Comparison of ENCODE assay signal across 7 cellular contexts in genomic region chr22:37187891-37188761, GRCh38. TPM values are rescaled to one million over a fixed set of nuclear protein-coding genes. Genes with fewer than 3 reads are reported as not detected.
DNase-seq lines count a peak whose midpoint lies in the region; ATAC-seq and TF ChIP-seq lines count a peak whose summit lies in the region.

C1QTNF6 (minus strand) TSS chr22:37188247; CDS start chr22:37188213, 34 bp downstream.

- peak within 1 kb of the TSS; percentile 90 to 98 for H4K8ac ChIP-seq in IMR-90 (ENCODE audit: low read depth in 2 of 2, low read length in 2 of 2)

- no peaks in the 10 kb centered on the region for H4K20me1 ChIP-seq in IMR-90 (ENCODE audit: insufficient read depth, low read length)

- H2BK15ac ChIP-seq in IMR-90 (ENCODE audit: low read depth, low read length): peak within 1 kb of the TSS; percentile 79; the same call in 2 of the 3 replicates

- H2AK5ac ChIP-seq in IMR-90 (ENCODE audit: low read depth, low read length): peak within 1 kb of the TSS; percentile 79

- H3K4me1 Mint-ChIP-seq in stimulated activated naive B cell treated with anti-CD40 and anti-IgM and Interleukin-4, amounts not matched to agents 10 μg/mL and 1 μg/mL and 100 μg/mL, for 72 hours: peaks cover 18 to 22% of the 10 kb centered on the region in 2 donors

- H4K91ac ChIP-seq in IMR-90 (ENCODE audit: insufficient read depth, low read depth, low read length): peak within 1 kb of the TSS; percentile 95

- dilution Hi-C loops in IMR-90 (cut with HindIII; ENCODE audit: low sequenced_read_pairs, unreplicated experiment): no loop called here

- peak within 1 kb of the TSS; percentile 95 for H2AK9ac ChIP-seq in IMR-90 (replicated peaks; ENCODE audit: low read depth, low read length, poor library complexity)

- TF ChIP-seq CTCF in IMR-90 (conservative IDR thresholded peaks at IDR 0.05; ENCODE audit: low read depth, low read length): no peak

- H3K23ac ChIP-seq in IMR-90 (ENCODE audit: low read depth, low read length): peak within 1 kb of the TSS; percentile 93

- H2BK5ac ChIP-seq in IMR-90 (ENCODE audit: low read depth, low read length, poor library complexity, severe bottlenecking): peak within 1 kb of the TSS; percentile 85

- peaks cover 0 to 6% of the 10 kb centered on the region in 2 donors for H3K27me3 Mint-ChIP-seq in stimulated activated naive B cell treated with anti-CD40 and anti-IgM and Interleukin-4, amounts not matched to agents 10 μg/mL and 1 μg/mL and 100 μg/mL, for 72 hours

- H3K4me3 Mint-ChIP-seq in stimulated activated naive B cell treated with anti-CD40 and anti-IgM and Interleukin-4, amounts not matched to agents 10 μg/mL and 1 μg/mL and 100 μg/mL, for 72 hours: no peak within 1 kb of the TSS

- DNase-seq in IMR-90 (peak; percentile 35), astrocyte of the hippocampus (ENCODE audit: low read depth, low spot score) (peak; percentile 72), NCI-H345 treated with DMSO at 0.1 percent for 48 hours (lab: John Stamatoyannopoulos, UW; ENCODE audit: unreplicated experiment) (no peak)
- DNase-seq in stimulated activated naive B cell treated with anti-CD40 and anti-IgM and Interleukin-4, amounts not matched to agents 10 μg/mL and 1 μg/mL and 100 μg/mL, for 72 hours: no peak
- DNase-seq in stimulated activated CD4-positive, alpha-beta T cell treated with anti-CD3 and anti-CD28 coated beads, Interleukin-2, amount 100 ng/mL, for 24 hours: no peak

- BruUV-seq in IMR-90 (replicated peaks; lab: Mats Ljungman, UMichigan): no TSS peak

- intact Hi-C loops in IMR-90 (cut with micrococcal nuclease): no loop called here

- peak within 1 kb of the TSS; percentile 84 for H3K18ac ChIP-seq in IMR-90 (ENCODE audit: low read depth, low read length)

- H3K4me3 ChIP-seq in IMR-90 (ENCODE audit: insufficient read depth, low read depth, low read length) (peak within 1 kb of the TSS; percentile 41), iPS-20b (ENCODE audit: low read length) (peak within 1 kb of the TSS; percentile 61)

- peak within 1 kb of the TSS; percentile 83 for H3K14ac ChIP-seq in IMR-90 (replicated peaks; ENCODE audit: low read depth, low read length)

- TF ChIP-seq POLR2A in IMR-90 (IDR thresholded peaks at IDR 0.05; ENCODE audit: low read depth, low read length): no peak

- H3K56ac ChIP-seq in IMR-90 (ENCODE audit: extremely low read depth, insufficient read depth, low read length): peak within 1 kb of the TSS; percentile 81

- H3K9me1 ChIP-seq in IMR-90 (ENCODE audit: insufficient read depth, low read length): peaks cover 8% of the 10 kb centered on the region

- no peak for TF ChIP-seq RAD21 in IMR-90 (IDR thresholded peaks at IDR 0.05; ENCODE audit: low read length)

- H3K27me3 ChIP-seq in IMR-90 (ENCODE audit: control insufficient read depth, insufficient read depth, low read length) (no peaks in the 10 kb centered on the region), iPS-20b (ENCODE audit: insufficient read depth, low read length) (no peaks in the 10 kb centered on the region)

- H3K27ac Mint-ChIP-seq in stimulated activated naive B cell treated with anti-CD40 and anti-IgM and Interleukin-4, amounts not matched to agents 10 μg/mL and 1 μg/mL and 100 μg/mL, for 72 hours: peak within 1 kb of the TSS; percentile 28

- H2BK120ac ChIP-seq in IMR-90 (ENCODE audit: low read depth, low read length): peak within 1 kb of the TSS; percentile 80

- H3K4ac ChIP-seq in IMR-90 (ENCODE audit: low read depth, low read length): peak within 1 kb of the TSS; percentile 90

- H3K36me3 ChIP-seq in IMR-90 (ENCODE audit: control insufficient read depth, insufficient read depth, low read length) (peaks cover 1% of the 10 kb centered on the region; the same call in 1 of the 2 replicates), iPS-20b (ENCODE audit: insufficient read depth, low read depth, low read length) (no peaks in the 10 kb centered on the region)

- H4K5ac ChIP-seq in IMR-90 (ENCODE audit: low read depth, low read length): peak within 1 kb of the TSS; percentile 97

- ATAC-seq in IMR-90 (ENCODE audit: low read depth): peak; percentile 87
- no peak for ATAC-seq in stimulated activated naive B cell treated with anti-CD40 and anti-IgM and Interleukin-4, amounts not matched to agents 10 μg/mL and 1 μg/mL and 100 μg/mL, for 72 hours (replicated peaks)
- ATAC-seq in GM21367 (IDR thresholded peaks at IDR 0.05; ENCODE audit: unreplicated experiment): no peak

- peak within 1 kb of the TSS; percentile 95 for H3K27ac ChIP-seq in IMR-90 (ENCODE audit: insufficient read depth, low read length)
- peak within 1 kb of the TSS; percentile 66 for H3K27ac ChIP-seq in iPS-20b (ENCODE audit: low read length)

- peaks cover 0 to 21% of the 10 kb centered on the region in 2 experiments; a peak in 3 of 4 replicates for H3K79me1 ChIP-seq in IMR-90 (ENCODE audit: low read depth in 1 of 2, low read length in 2 of 2)

- peak within 1 kb of the TSS; percentile 72 for H2BK20ac ChIP-seq in IMR-90 (ENCODE audit: low read depth, low read length)

- in situ Hi-C loops in IMR-90 (cut with MboI; ENCODE audit: low sequenced_read_pairs): no loop called here

- H3K9me3 Mint-ChIP-seq in stimulated activated naive B cell treated with anti-CD40 and anti-IgM and Interleukin-4, amounts not matched to agents 10 μg/mL and 1 μg/mL and 100 μg/mL, for 72 hours: no peaks in the 10 kb centered on the region

- no peaks in the 10 kb centered on the region for H3K9me3 ChIP-seq in IMR-90 (ENCODE audit: control insufficient read depth, insufficient read depth, low read length)
- H3K9me3 ChIP-seq in iPS-20b (ENCODE audit: insufficient read depth, low read depth, low read length): peaks cover 10% of the 10 kb centered on the region

- peaks cover 4 to 7% of the 10 kb centered on the region in 2 donors for H3K36me3 Mint-ChIP-seq in stimulated activated naive B cell treated with anti-CD40 and anti-IgM and Interleukin-4, amounts not matched to agents 10 μg/mL and 1 μg/mL and 100 μg/mL, for 72 hours

- H3K4me2 ChIP-seq in IMR-90 (ENCODE audit: low read depth, low read length): peak within 1 kb of the TSS; percentile 93

- POLR2A ChIA-PET in IMR-90 (lab: Charles Lee; ENCODE audit: unreplicated experiment): no interaction called here

- H3K4me1 ChIP-seq in IMR-90 (ENCODE audit: control insufficient read depth, insufficient read depth, low read length): peaks cover 18% of the 10 kb centered on the region
- H3K4me1 ChIP-seq in iPS-20b (ENCODE audit: insufficient read depth, low read length): peaks cover 25% of the 10 kb centered on the region; the same call in 1 of the 2 replicates

- CTCF ChIA-PET in IMR-90 (lab: Yijun Ruan, JAX): no interaction called here

- WGBS in IMR-90 (ENCODE audit: extremely low coverage in 2 of 2, insufficient read length in 1 of 2), 2 experiments: 10% methylated on average over 2 of the region's 17 CpGs; no CpG with 5 or more reads in 1 of the 2 experiments

- peak within 1 kb of the TSS; percentile 97 for H2AFZ ChIP-seq in IMR-90 (replicated peaks; ENCODE audit: low read length, poor library complexity)

- H3K9ac ChIP-seq in IMR-90 (ENCODE audit: low read depth, low read length) (peak within 1 kb of the TSS; percentile 93), iPS-20b (ENCODE audit: low read depth, low read length) (peak within 1 kb of the TSS; percentile 62; the same call in 1 of the 2 replicates)

TF ChIP-seq in IMR-90, 13 proteins besides CTCF, POLR2A, EP300 and RAD21:
- TF ChIP-seq ELK1 (IDR thresholded peaks at IDR 0.05; ENCODE audit: borderline replicate concordance, low read depth, low read length) (no peak), MAZ (IDR thresholded peaks at IDR 0.05; ENCODE audit: borderline replicate concordance, low read depth, low read length) (peak; percentile 56; the same call in 1 of the 2 replicates)

RNA-seq across cellular contexts. Expression of gene C1QTNF6, which starts in this region (rescaled TPM):
- total RNA-seq in IMR-90 (2012; rRNA removed): 1.1 TPM in 2 replicates
- 10.0 and 10.9 TPM in 2 replicates for polyA plus RNA-seq in IMR-90 (2012; rRNA removed)
- 3.1 and 9.8 TPM in 2 replicates for polyA plus RNA-seq in IMR-90 (2012; cell fraction: cytosol; rRNA removed)
- polyA plus RNA-seq in IMR-90 (2012; cell fraction: nucleus; rRNA removed; ENCODE audit: low replicate concordance): 53.9 and 59.1 TPM in 2 replicates

Comparison
In these comparisons a context has a peak if more than half of its experiments do, and no peak if none do; other contexts are left out.
1. DNase-seq: peak in IMR-90 (single experiment) and astrocyte of the hippocampus (single experiment); none in stimulated activated naive B cell treated with anti-CD40 and anti-IgM and Interleukin-4, amounts not matched to agents 10 μg/mL and 1 μg/mL and 100 μg/mL, for 72 hours (single experiment), NCI-H345 treated with DMSO at 0.1 percent for 48 hours (single experiment) and stimulated activated CD4-positive, alpha-beta T cell treated with anti-CD3 and anti-CD28 coated beads, Interleukin-2, amount 100 ng/mL, for 24 hours (0 of 2).